ENCODE assay signal across 11 cellular contexts in the genomic region with DNA sequence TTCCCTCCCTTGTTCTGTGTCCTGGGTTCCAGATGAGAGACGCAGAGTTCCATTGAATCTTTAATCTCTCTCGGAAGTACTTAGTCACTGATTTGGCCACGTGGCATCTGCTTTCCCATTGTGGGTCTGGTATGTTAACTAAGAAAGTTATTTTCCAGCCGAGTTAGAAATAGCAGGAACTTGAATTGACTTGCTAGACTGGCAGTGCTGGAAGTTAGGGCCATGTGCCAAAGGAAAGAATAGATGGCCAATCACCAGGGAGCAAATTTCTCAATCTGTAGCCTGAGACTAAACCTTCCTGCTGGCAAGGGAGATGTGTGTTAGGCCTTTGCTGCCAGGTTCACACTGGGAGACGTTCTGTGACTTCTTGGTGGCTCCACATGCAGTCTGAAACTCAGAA. TPM values are rescaled to one million over a fixed set of nuclear protein-coding genes. Genes with fewer than 3 reads are reported as not detected.
DNase-seq lines count a peak whose midpoint lies in the region; ATAC-seq and TF ChIP-seq lines count a peak whose summit lies in the region.
"Had no signal": no experiment of that assay in that cellular context is flagged by ENCODE, and none has a peak within 500 bp of the region (broad histone marks: within the 10 kb centered on the region; RNA-seq: fewer than 3 reads in every experiment).

No MANE protein-coding gene starts in this region.

- H3K4me1 ChIP-seq in SK-N-SH (ENCODE audit: control insufficient read depth in 1 of 2, insufficient read depth in 2 of 2, low read depth in 1 of 2, low read length in 1 of 2) = peaks cover 9 to 23% of the 10 kb centered on the region in 2 experiments
- peaks cover 20 to 25% (median 25%) of the 10 kb centered on the region in 4 donors for H3K4me1 ChIP-seq in upper lobe of left lung

- ATAC-seq in esophagus mucosa (peak; percentile 89), upper lobe of left lung (ENCODE audit: low FRiP score in 2 of 2) (peak; percentile 51 to 83), natural killer cell (no peak), GM21447 (IDR thresholded peaks at IDR 0.05; ENCODE audit: unreplicated experiment) (no peak)

- H3K36me3 Mint-ChIP-seq in natural killer cell = no peaks in the 10 kb centered on the region

- peaks cover 13 to 22% of the 10 kb centered on the region in 2 experiments for H3K36me3 ChIP-seq in SK-N-SH (replicated peaks in 1 of 2; ENCODE audit: control insufficient read depth in 1 of 2, insufficient read depth in 2 of 2, low read length in 1 of 2)
- H3K36me3 ChIP-seq in upper lobe of left lung = peaks cover 0 to 31% (median 17%) of the 10 kb centered on the region in 4 donors

- peak in 1 of 4 donors; percentile 38 for TF ChIP-seq POLR2A in upper lobe of left lung (IDR thresholded peaks at IDR 0.05)

- CTCF ChIA-PET in SK-N-SH (lab: Yijun Ruan, JAX) = interaction anchor here (1.5 kb wide), 1 partner anchor 14 kb away, joined by 3 read pairs; no protein-coding TSS in a partner anchor

- H3K4me3 ChIP-seq in SK-N-SH (ENCODE audit: low read depth in 2 of 2, low read length in 1 of 2) (no peak overlapping the region), upper lobe of left lung (no peak overlapping the region)

- H3K4me3 Mint-ChIP-seq in natural killer cell = no peak overlapping the region
- H3K4me3 Mint-ChIP-seq: nephron had no signal

- H3K4me1 Mint-ChIP-seq in natural killer cell = peaks cover 0 to 7% of the 10 kb centered on the region in 2 donors
- H3K4me1 Mint-ChIP-seq: nephron had no signal

- peaks cover 4% of the 10 kb centered on the region for H3F3A ChIP-seq in SK-N-SH (replicated peaks; ENCODE audit: insufficient read depth)

- no peak for TF ChIP-seq RAD21 in SK-N-SH (IDR thresholded peaks at IDR 0.05; ENCODE audit: low read length)

- H3K27me3 Mint-ChIP-seq in natural killer cell (ENCODE audit: low read depth in 2 of 2) = no peaks in the 10 kb centered on the region

- TF ChIP-seq CTCF in SK-N-SH (IDR thresholded peaks at IDR 0.05) = no peak
- no peak for TF ChIP-seq CTCF in upper lobe of left lung (IDR thresholded peaks at IDR 0.05)
- no peak for TF ChIP-seq CTCF in natural killer cell (IDR thresholded peaks at IDR 0.05)

- intact Hi-C loops in natural killer cell (cut with micrococcal nuclease) = no loop called here

- POLR2A ChIA-PET in SK-N-SH (lab: Yijun Ruan, JAX) = no interaction called here

- H3K9me3 ChIP-seq in SK-N-SH = no peaks in the 10 kb centered on the region
- no peaks in the 10 kb centered on the region for H3K9me3 ChIP-seq in upper lobe of left lung

- H2AFZ ChIP-seq in SK-N-SH (ENCODE audit: low read depth) = no peak overlapping the region

- no peak overlapping the region for H3K9ac ChIP-seq in SK-N-SH

- no peak overlapping the region for H3K27ac Mint-ChIP-seq in natural killer cell
- H3K27ac Mint-ChIP-seq: nephron had no signal

- no peaks in the 10 kb centered on the region for H3K79me2 ChIP-seq in SK-N-SH (ENCODE audit: insufficient read depth)

- DNase-seq in SK-N-SH (no peak), lung microvascular endothelial cell (ENCODE audit: low read depth in 2 of 2) (peak; percentile 43 to 87), upper lobe of left lung (peak in 1 of 2 donors; percentile 68), natural killer cell (no peak), A172 (ENCODE audit: low spot score) (no peak)
- DNase-seq: effector CD8-positive, alpha-beta T cell; NCI-H2081 treated with DMSO at 0.1 percent for 48 hours had no signal

- H3K9me3 Mint-ChIP-seq in natural killer cell = no peaks in the 10 kb centered on the region
- H3K9me3 Mint-ChIP-seq: nephron had no signal

- H3K4me2 ChIP-seq in SK-N-SH = peak overlapping the region; percentile 52

- H3K27ac ChIP-seq in SK-N-SH (ENCODE audit: low read depth in 2 of 2, low read length in 1 of 2) (peak overlapping the region; percentile 59 to 74), upper lobe of left lung (peak overlapping the region; percentile 77 to 84 (median 81))
- H3K27ac ChIP-seq: HL-60 had no signal

- TF ChIP-seq EP300 in SK-N-SH (IDR thresholded peaks at IDR 0.05; ENCODE audit: borderline replicate concordance in 1 of 2, low read depth in 1 of 2, low read length in 1 of 2) = no peak
- no peak for TF ChIP-seq EP300 in upper lobe of left lung (IDR thresholded peaks at IDR 0.05)

- WGBS in SK-N-SH (ENCODE audit: low lambda C conversion rate) = 28% methylated on average over 5 of the region's 5 CpGs
- 29 to 44% methylated on average over 5 of the region's 5 CpGs for WGBS in upper lobe of left lung, 2 donors

- no peaks in the 10 kb centered on the region for H3K9me2 ChIP-seq in SK-N-SH

- no peaks in the 10 kb centered on the region for H3K27me3 ChIP-seq in SK-N-SH (ENCODE audit: insufficient read depth)
- no peaks in the 10 kb centered on the region for H3K27me3 ChIP-seq in upper lobe of left lung

- H4K20me1 ChIP-seq in SK-N-SH (ENCODE audit: insufficient read depth) = no peaks in the 10 kb centered on the region

TF ChIP-seq in SK-N-SH, 30 proteins besides CTCF, POLR2A, EP300 and RAD21:
- TF ChIP-seq POLR2AphosphoS5 (IDR thresholded peaks at IDR 0.05; ENCODE audit: low read depth, low read length) (no peak), RCOR1 (IDR thresholded peaks at IDR 0.05; ENCODE audit: low read length) (no peak), FOSL2 (IDR thresholded peaks at IDR 0.05; ENCODE audit: borderline replicate concordance, low read depth) (peak; percentile 6; the same call in 1 of the 2 replicates), EZH2phosphoT487 (IDR thresholded peaks at IDR 0.05; ENCODE audit: borderline replicate concordance, low read depth) (no peak), NFIC (IDR thresholded peaks at IDR 0.05; ENCODE audit: borderline replicate concordance) (peak; percentile 34; the same call in 1 of the 2 replicates), TCF12 (IDR thresholded peaks at IDR 0.05) (peak; percentile 29; the same call in 1 of the 2 replicates), RXRA (IDR thresholded peaks at IDR 0.05; ENCODE audit: borderline replicate concordance, low read depth) (no peak), MXI1 (IDR thresholded peaks at IDR 0.05; ENCODE audit: low read depth, low read length) (no peak)
- TF ChIP-seq, protein P1, sequence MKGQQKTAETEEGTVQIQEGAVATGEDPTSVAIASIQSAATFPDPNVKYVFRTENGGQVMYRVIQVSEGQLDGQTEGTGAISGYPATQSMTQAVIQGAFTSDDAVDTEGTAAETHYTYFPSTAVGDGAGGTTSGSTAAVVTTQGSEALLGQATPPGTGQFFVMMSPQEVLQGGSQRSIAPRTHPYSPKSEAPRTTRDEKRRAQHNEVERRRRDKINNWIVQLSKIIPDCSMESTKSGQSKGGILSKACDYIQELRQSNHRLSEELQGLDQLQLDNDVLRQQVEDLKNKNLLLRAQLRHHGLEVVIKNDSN (IDR thresholded peaks at IDR 0.05; ENCODE audit: borderline replicate concordance, low read depth) = peak; percentile 76; the same call in 1 of the 2 replicates
- TF ChIP-seq, protein P2, sequence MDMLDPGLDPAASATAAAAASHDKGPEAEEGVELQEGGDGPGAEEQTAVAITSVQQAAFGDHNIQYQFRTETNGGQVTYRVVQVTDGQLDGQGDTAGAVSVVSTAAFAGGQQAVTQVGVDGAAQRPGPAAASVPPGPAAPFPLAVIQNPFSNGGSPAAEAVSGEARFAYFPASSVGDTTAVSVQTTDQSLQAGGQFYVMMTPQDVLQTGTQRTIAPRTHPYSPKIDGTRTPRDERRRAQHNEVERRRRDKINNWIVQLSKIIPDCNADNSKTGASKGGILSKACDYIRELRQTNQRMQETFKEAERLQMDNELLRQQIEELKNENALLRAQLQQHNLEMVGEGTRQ (IDR thresholded peaks at IDR 0.05; ENCODE audit: borderline replicate concordance, low read depth, low read length) = no peak
- TF ChIP-seq, protein P3, sequence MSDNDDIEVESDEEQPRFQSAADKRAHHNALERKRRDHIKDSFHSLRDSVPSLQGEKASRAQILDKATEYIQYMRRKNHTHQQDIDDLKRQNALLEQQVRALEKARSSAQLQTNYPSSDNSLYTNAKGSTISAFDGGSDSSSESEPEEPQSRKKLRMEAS (IDR thresholded peaks at IDR 0.05; ENCODE audit: low read depth) = peak; percentile 89
TF ChIP-seq in SK-N-SH: peak in this region for 5.

RNA-seq across cellular contexts. Expression of a gene that starts 24.2 kb away (rescaled TPM):
- polyA plus RNA-seq in SK-N-SH (2012; rRNA removed) = 0.16 and 0.26 TPM in 2 replicates
- polyA plus RNA-seq in SK-N-SH (2012; cell fraction: cytosol; rRNA removed) = 0.04 TPM in 2 replicates
- 1.4 and 1.6 TPM in 2 replicates for polyA plus RNA-seq in SK-N-SH (2012; cell fraction: nucleus; rRNA removed)
- 0.08 TPM for total RNA-seq in esophagus mucosa
- total RNA-seq in lung microvascular endothelial cell = under 0.01 and 0.20 TPM in 2 replicates
- 1 to 10 TPM; 2.2 to 7.8 (median 5.3) TPM for total RNA-seq in upper lobe of left lung
- total RNA-seq in natural killer cell = under 1 TPM; 0.09 to 0.18 (median 0.09) TPM
- 0.02 and 0.17 TPM in 2 replicates for total RNA-seq in A172 (2014; rRNA removed; shearing (Covaris generic))

Comparison
In these comparisons a context has a peak if more than half of its experiments do, and no peak if none do; other contexts are left out.
1. DNase-seq: peak in lung microvascular endothelial cell (2 of 2); none in SK-N-SH (single experiment), natural killer cell (single experiment) and A172 (single experiment).
2. ATAC-seq: peak in esophagus mucosa (single experiment) and upper lobe of left lung (2 of 2); none in natural killer cell (0 of 3) and GM21447 (single experiment).